Comparison of ENCODE assay signal across 1 cellular context in the genomic region with DNA sequence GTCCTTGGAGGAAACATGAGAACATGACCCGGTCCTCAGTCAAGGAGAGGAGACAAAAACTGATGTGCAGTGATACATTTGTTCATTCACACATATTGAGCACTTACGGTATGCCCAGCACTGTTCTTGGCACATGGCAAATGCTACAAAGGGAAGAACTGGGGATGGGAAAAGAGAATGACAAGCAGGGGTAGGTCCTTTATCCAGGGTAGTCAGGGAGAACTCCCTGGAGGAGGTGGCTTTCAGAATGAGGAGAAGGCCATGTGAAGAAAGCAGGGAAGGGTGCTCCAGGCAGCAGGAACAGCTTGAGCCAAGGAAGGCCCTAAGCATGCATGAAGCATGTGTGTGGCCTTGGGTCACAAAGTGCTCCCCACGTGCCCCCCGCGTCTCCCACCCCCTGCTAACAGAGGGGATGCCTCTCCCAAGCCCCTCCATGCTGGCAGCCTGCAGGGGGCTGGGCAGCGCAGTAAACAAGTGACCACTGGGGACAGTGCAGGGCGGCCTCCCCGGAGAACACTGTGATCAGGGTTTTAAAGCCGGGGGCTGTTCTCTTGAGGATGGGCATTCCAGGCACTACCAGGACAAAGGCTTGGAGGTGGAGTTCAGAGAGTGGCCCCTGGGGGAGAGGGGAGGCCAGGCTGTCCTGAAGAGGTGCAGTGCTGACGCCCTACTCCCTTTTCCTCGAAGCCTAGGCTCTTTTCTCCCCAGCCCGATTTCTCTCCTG.
TF ChIP-seq lines count a peak whose summit lies in the region.

No MANE protein-coding gene starts in this region.

TF ChIP-seq in WTC11, 78 proteins besides CTCF, POLR2A, EP300 and RAD21 (continued from another document):
- TF ChIP-seq ATF2 (CRISPR knock-in tag; IDR thresholded peaks at IDR 0.05; ENCODE audit: borderline replicate concordance, low read depth) (no peak), CBFB (CRISPR knock-in tag; IDR thresholded peaks at IDR 0.05; ENCODE audit: low read depth) (no peak), ATF3 (CRISPR knock-in tag; conservative IDR thresholded peaks at IDR 0.05) (no peak), OVOL2 (CRISPR knock-in tag; IDR thresholded peaks at IDR 0.05; ENCODE audit: borderline replicate concordance) (no peak), NFYB (CRISPR knock-in tag; conservative IDR thresholded peaks at IDR 0.05; ENCODE audit: low read depth) (no peak), ELF4 (CRISPR knock-in tag; IDR thresholded peaks at IDR 0.05; ENCODE audit: low read depth) (no peak), ZNF671 (CRISPR knock-in tag; IDR thresholded peaks at IDR 0.05) (no peak), ZMAT4 (CRISPR knock-in tag; IDR thresholded peaks at IDR 0.05) (no peak), MYBL2 (CRISPR knock-in tag; IDR thresholded peaks at IDR 0.05) (no peak), MXD4 (CRISPR knock-in tag; IDR thresholded peaks at IDR 0.05; ENCODE audit: borderline replicate concordance) (no peak), ZNF121 (CRISPR knock-in tag; IDR thresholded peaks at IDR 0.05) (no peak), TEAD1 (CRISPR knock-in tag; IDR thresholded peaks at IDR 0.05) (no peak)
- TF ChIP-seq, protein P1, sequence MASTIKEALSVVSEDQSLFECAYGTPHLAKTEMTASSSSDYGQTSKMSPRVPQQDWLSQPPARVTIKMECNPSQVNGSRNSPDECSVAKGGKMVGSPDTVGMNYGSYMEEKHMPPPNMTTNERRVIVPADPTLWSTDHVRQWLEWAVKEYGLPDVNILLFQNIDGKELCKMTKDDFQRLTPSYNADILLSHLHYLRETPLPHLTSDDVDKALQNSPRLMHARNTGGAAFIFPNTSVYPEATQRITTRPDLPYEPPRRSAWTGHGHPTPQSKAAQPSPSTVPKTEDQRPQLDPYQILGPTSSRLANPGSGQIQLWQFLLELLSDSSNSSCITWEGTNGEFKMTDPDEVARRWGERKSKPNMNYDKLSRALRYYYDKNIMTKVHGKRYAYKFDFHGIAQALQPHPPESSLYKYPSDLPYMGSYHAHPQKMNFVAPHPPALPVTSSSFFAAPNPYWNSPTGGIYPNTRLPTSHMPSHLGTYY (CRISPR knock-in tag; IDR thresholded peaks at IDR 0.05) = no peak
- TF ChIP-seq, protein P2, sequence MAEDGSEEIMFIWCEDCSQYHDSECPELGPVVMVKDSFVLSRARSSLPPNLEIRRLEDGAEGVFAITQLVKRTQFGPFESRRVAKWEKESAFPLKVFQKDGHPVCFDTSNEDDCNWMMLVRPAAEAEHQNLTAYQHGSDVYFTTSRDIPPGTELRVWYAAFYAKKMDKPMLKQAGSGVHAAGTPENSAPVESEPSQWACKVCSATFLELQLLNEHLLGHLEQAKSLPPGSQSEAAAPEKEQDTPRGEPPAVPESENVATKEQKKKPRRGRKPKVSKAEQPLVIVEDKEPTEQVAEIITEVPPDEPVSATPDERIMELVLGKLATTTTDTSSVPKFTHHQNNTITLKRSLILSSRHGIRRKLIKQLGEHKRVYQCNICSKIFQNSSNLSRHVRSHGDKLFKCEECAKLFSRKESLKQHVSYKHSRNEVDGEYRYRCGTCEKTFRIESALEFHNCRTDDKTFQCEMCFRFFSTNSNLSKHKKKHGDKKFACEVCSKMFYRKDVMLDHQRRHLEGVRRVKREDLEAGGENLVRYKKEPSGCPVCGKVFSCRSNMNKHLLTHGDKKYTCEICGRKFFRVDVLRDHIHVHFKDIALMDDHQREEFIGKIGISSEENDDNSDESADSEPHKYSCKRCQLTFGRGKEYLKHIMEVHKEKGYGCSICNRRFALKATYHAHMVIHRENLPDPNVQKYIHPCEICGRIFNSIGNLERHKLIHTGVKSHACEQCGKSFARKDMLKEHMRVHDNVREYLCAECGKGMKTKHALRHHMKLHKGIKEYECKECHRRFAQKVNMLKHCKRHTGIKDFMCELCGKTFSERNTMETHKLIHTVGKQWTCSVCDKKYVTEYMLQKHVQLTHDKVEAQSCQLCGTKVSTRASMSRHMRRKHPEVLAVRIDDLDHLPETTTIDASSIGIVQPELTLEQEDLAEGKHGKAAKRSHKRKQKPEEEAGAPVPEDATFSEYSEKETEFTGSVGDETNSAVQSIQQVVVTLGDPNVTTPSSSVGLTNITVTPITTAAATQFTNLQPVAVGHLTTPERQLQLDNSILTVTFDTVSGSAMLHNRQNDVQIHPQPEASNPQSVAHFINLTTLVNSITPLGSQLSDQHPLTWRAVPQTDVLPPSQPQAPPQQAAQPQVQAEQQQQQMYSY (CRISPR knock-in tag; IDR thresholded peaks at IDR 0.05) = no peak
